In genomic region chr17:56310780-56311179, GRCh38 we compare ENCODE assay signal across 19 cellular contexts.
DNase-seq lines count a peak whose midpoint lies in the region; ATAC-seq and TF ChIP-seq lines count a peak whose summit lies in the region.
"Had no signal": no experiment of that assay in that cellular context is flagged by ENCODE, and none has a peak within 500 bp of the region (broad histone marks: within the 10 kb centered on the region; RNA-seq: fewer than 3 reads in every experiment).

No MANE protein-coding gene starts in this region.

- DNase-seq in CD14-positive monocyte (ENCODE audit: low spot score) (peak; percentile 54), NOMO-1 treated with DMSO at 0.1 percent for 48 hours (lab: John Stamatoyannopoulos, UW; ENCODE audit: unreplicated experiment) (peak; percentile 66), esophagus muscularis mucosa (ENCODE audit: extremely low spot score) (peak; percentile 55), OCI-M2 (lab: John Stamatoyannopoulos, UW; ENCODE audit: unreplicated experiment) (no peak)
- no peak for DNase-seq in effector CD4-positive, alpha-beta T cell
- DNase-seq: Calu3; CD8-positive, alpha-beta T cell; EL; GOT3; NCI-H1092; NCI-H146; NCI-H2081 treated with DMSO at 0.1 percent for 48 hours; NCI-H510A treated with DMSO at 0.1 percent for 48 hours; NCI-H774; Right ventricle myocardium superior; T-cell had no signal

- H3K4me1 ChIP-seq in esophagus muscularis mucosa = no peaks in the 10 kb centered on the region

- H3K4me3 ChIP-seq in esophagus muscularis mucosa = no peak overlapping the region

- H3K27ac ChIP-seq in KOPT-K1 (ENCODE audit: low read depth, low read length, poor library complexity, severe bottlenecking) = peak overlapping the region; percentile 93
- no peak overlapping the region for H3K27ac ChIP-seq in esophagus muscularis mucosa (replicated peaks in 1 of 4)

- H3K9me3 Mint-ChIP-seq in CD14-positive monocyte = peaks cover 0 to 6% (median 2%) of the 10 kb centered on the region in 7 donors
- H3K9me3 Mint-ChIP-seq: CD8-positive, alpha-beta T cell had no signal

- H3K36me3 Mint-ChIP-seq in CD14-positive monocyte = no peaks in the 10 kb centered on the region
- H3K36me3 Mint-ChIP-seq: T-cell had no signal

- H3K9me3 ChIP-seq in KOPT-K1 (ENCODE audit: insufficient read depth, low read length, poor library complexity, severe bottlenecking) = peaks cover 31% of the 10 kb centered on the region
- no peaks in the 10 kb centered on the region for H3K9me3 ChIP-seq in esophagus muscularis mucosa

- H3K36me3 ChIP-seq in KOPT-K1 (ENCODE audit: insufficient read depth, low read length) (peaks cover 4% of the 10 kb centered on the region; the same call in 1 of the 2 replicates), esophagus muscularis mucosa (no peaks in the 10 kb centered on the region)

- TF ChIP-seq CTCF in CD14-positive monocyte (IDR thresholded peaks at IDR 0.05) = no peak
- TF ChIP-seq CTCF in esophagus muscularis mucosa (IDR thresholded peaks at IDR 0.05) = no peak

- intact Hi-C loops in CD14-positive monocyte (cut with micrococcal nuclease) = no loop called here
- intact Hi-C loops in esophagus muscularis mucosa (cut with DNase I) = loop anchor here (10.0 kb wide), 1 partner anchor 466 kb away; no protein-coding TSS in a partner anchor

- no peak for ATAC-seq in HG03354 (IDR thresholded peaks at IDR 0.05; ENCODE audit: poor library complexity, severe bottlenecking, unreplicated experiment)
- ATAC-seq: CD8-positive, alpha-beta T cell; HCT116; T-cell had no signal

- H3K27me3 Mint-ChIP-seq in CD14-positive monocyte (ENCODE audit: low read depth in 3 of 3) = no peaks in the 10 kb centered on the region

- no peak overlapping the region for H3K4me3 Mint-ChIP-seq in CD14-positive monocyte
- H3K4me3 Mint-ChIP-seq: CD8-positive, alpha-beta T cell; T-cell had no signal

- H3K27me3 ChIP-seq in esophagus muscularis mucosa = no peaks in the 10 kb centered on the region

- no peak for TF ChIP-seq POLR2A in esophagus muscularis mucosa (IDR thresholded peaks at IDR 0.05; ENCODE audit: low read depth)

- WGBS in esophagus muscularis mucosa = 55% methylated on average over 5 of the region's 5 CpGs

- peaks cover 49% of the 10 kb centered on the region for H3K4me1 Mint-ChIP-seq in CD14-positive monocyte
- H3K4me1 Mint-ChIP-seq: T-cell had no signal

- peak overlapping the region; percentile 37 to 90 (median 84) for H3K27ac Mint-ChIP-seq in CD14-positive monocyte
- H3K27ac Mint-ChIP-seq: CD8-positive, alpha-beta T cell; T-cell had no signal

- TF ChIP-seq EP300 in esophagus muscularis mucosa (IDR thresholded peaks at IDR 0.05) = no peak

Comparison
In these comparisons a context has a peak if more than half of its experiments do, and no peak if none do; other contexts are left out.
1. DNase-seq: peak in CD14-positive monocyte (single experiment), NOMO-1 treated with DMSO at 0.1 percent for 48 hours (single experiment) and esophagus muscularis mucosa (single experiment); none in OCI-M2 (single experiment) and effector CD4-positive, alpha-beta T cell (single experiment).